In the genomic region with DNA sequence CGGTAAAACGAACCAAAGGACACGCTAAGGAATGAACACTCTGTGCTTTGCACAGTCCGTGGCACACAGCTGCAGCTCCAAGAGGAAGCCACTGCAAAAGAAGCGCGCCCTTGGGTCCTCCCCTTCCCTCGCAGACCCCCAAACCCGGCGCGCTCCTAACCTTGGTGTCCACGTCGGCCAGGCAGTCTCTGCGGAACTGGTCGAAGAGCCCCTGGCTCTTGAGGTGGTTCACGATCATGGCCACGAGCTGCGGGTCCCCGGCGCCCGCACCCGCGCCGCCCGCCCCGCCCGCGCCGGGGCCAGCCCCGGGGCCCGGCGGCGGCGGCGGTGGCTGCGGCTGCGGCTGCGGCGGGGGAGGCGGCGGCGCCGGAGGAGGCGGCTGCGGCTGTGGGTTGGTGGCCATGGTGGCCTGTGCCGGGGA, we compare ENCODE assay signal across 8 cellular contexts. TPM values are rescaled to one million over a fixed set of nuclear protein-coding genes. Genes with fewer than 3 reads are reported as not detected.
A peak's percentile ranks its signal among the peaks of the same experiment; 100 is the strongest.
DNase-seq lines count a peak whose midpoint lies in the region; ATAC-seq and TF ChIP-seq lines count a peak whose summit lies in the region.

No MANE protein-coding gene starts in this region.

- H3K9me3 ChIP-seq in mucosa of rectum (ENCODE audit: control insufficient read depth in 2 of 2, low read length in 2 of 2) (no peaks in the 10 kb centered on the region), upper lobe of right lung (no peaks in the 10 kb centered on the region)

- H3K27me3 ChIP-seq in dorsolateral prefrontal cortex, result no peaks in the 10 kb centered on the region
- H3K27me3 ChIP-seq in mucosa of rectum (ENCODE audit: control insufficient read depth in 2 of 2, insufficient read depth in 2 of 2, low read length in 2 of 2), result no peaks in the 10 kb centered on the region
- H3K27me3 ChIP-seq in upper lobe of right lung, result no peaks in the 10 kb centered on the region

- H3K9ac ChIP-seq in mucosa of rectum (ENCODE audit: low read depth in 1 of 2, low read length in 2 of 2), result peak overlapping the region; percentile 97 to 99

- intact Hi-C loops in dorsolateral prefrontal cortex (cut with DNase I), result loop anchor here (2.0 to 5.0 kb wide), 2 partner anchors 142 to 1375 kb away; a partner anchor contains a TSS
- intact Hi-C loops in upper lobe of right lung (cut with DNase I), result no loop called here

- H3K36me3 ChIP-seq in mucosa of rectum (ENCODE audit: control insufficient read depth in 2 of 2, insufficient read depth in 2 of 2, low read length in 2 of 2) (no peaks in the 10 kb centered on the region), upper lobe of right lung (no peaks in the 10 kb centered on the region)

- H3K4me3 ChIP-seq in dorsolateral prefrontal cortex (peak overlapping the region; percentile 64 to 100 (median 94)), mucosa of rectum (ENCODE audit: low read length in 2 of 2) (peak overlapping the region; percentile 95 to 96), upper lobe of right lung (peak overlapping the region; percentile 76)

- H3K4me1 ChIP-seq in mucosa of rectum (ENCODE audit: control insufficient read depth in 2 of 2, insufficient read depth in 2 of 2, low read length in 2 of 2), result peaks cover 8 to 10% of the 10 kb centered on the region in 2 donors
- peaks cover 20% of the 10 kb centered on the region for H3K4me1 ChIP-seq in upper lobe of right lung

- CTCF ChIA-PET in RWPE1 (lab: Yijun Ruan, JAX), result no interaction called here

- peak overlapping the region; percentile 82 for H3K27ac ChIP-seq in RWPE1
- peak overlapping the region in 40 of 59 donors; percentile 52 to 99 (median 95) for H3K27ac ChIP-seq in dorsolateral prefrontal cortex
- peak overlapping the region; percentile 93 to 95 for H3K27ac ChIP-seq in mucosa of rectum (ENCODE audit: low read depth in 2 of 2, low read length in 2 of 2)
- peak overlapping the region; percentile 98 for H3K27ac ChIP-seq in upper lobe of right lung

- peak; percentile 53 for DNase-seq in activated CD4-positive, alpha-beta T cell treated with anti-CD3 and anti-CD28 coated beads for 48 hours
- no peak for DNase-seq in activated CD4-positive, alpha-beta T cell treated with anti-CD3 and anti-CD28 coated beads, Interleukin-2, amount 50 U/mL, for 1 hour
- DNase-seq in RWPE1 (ENCODE audit: low spot score) (peak; percentile 9), dorsolateral prefrontal cortex (peak in 3 of 10 donors; percentile 36 to 47 (median 46)), upper lobe of right lung (peak; percentile 69), COLO668 (lab: John Stamatoyannopoulos, UW; ENCODE audit: unreplicated experiment) (no peak)

- ATAC-seq in HG02938 (IDR thresholded peaks at IDR 0.05; ENCODE audit: unreplicated experiment), result peak; percentile 47
- ATAC-seq in upper lobe of right lung, result peak; percentile 3

- POLR2A ChIA-PET in RWPE1 (lab: Yijun Ruan, JAX; ENCODE audit: low non-redundant PET), result no interaction called here

- TF ChIP-seq CTCF in RWPE1 (conservative IDR thresholded peaks at IDR 0.05; ENCODE audit: low read depth) (no peak), dorsolateral prefrontal cortex (IDR thresholded peaks at IDR 0.05 in 54 of 56, conservative IDR thresholded peaks at IDR 0.05 in 2 of 56; ENCODE audit: low read depth in 1 of 56, partially characterized antibody in 56 of 56) (no peak), upper lobe of right lung (IDR thresholded peaks at IDR 0.05) (no peak)

RNA-seq across cellular contexts. Expression of a gene that starts 0.3 kb away (rescaled TPM):
- total RNA-seq in dorsolateral prefrontal cortex (10 to 100 TPM; 36.2 to 63.5 (median 52.2) TPM), upper lobe of right lung (37.5 TPM)

Comparison
In these comparisons a context has a peak if more than half of its experiments do, and no peak if none do; other contexts are left out.
1. DNase-seq: peak in activated CD4-positive, alpha-beta T cell treated with anti-CD3 and anti-CD28 coated beads for 48 hours (single experiment), RWPE1 (single experiment) and upper lobe of right lung (single experiment); none in activated CD4-positive, alpha-beta T cell treated with anti-CD3 and anti-CD28 coated beads, Interleukin-2, amount 50 U/mL, for 1 hour (single experiment) and COLO668 (single experiment).
2. Peak in every context shown above with its lines, with median percentiles within 50 percentile points of each other: H3K27ac ChIP-seq and H3K4me3 ChIP-seq.